11 cellular contexts compared by ENCODE assay signal in genomic region chr2:68411397-68412126, GRCh38. TPM values are rescaled to one million over a fixed set of nuclear protein-coding genes. Genes with fewer than 3 reads are reported as not detected.
DNase-seq lines count a peak whose midpoint lies in the region; ATAC-seq and TF ChIP-seq lines count a peak whose summit lies in the region.
"Had no signal": no experiment of that assay in that cellular context is flagged by ENCODE, and none has a peak within 500 bp of the region (broad histone marks: within the 10 kb centered on the region; RNA-seq: fewer than 3 reads in every experiment).

No MANE protein-coding gene starts in this region.

- peaks cover 4 to 12% (median 8%) of the 10 kb centered on the region in 7 donors for H3K9me3 Mint-ChIP-seq in CD14-positive monocyte

- 0 out of 2 replicates have a peak, but pooled peaks cover 2% of the 10 kb centered on the region for H3K9me3 ChIP-seq in OCI-LY1 (ENCODE audit: low read length)
- no peaks in the 10 kb centered on the region for H3K9me3 ChIP-seq in aorta (ENCODE audit: control insufficient read depth, low read length)
- no peaks in the 10 kb centered on the region for H3K9me3 ChIP-seq in body of pancreas

- no peaks in the 10 kb centered on the region for H3K36me3 ChIP-seq in OCI-LY1 (ENCODE audit: insufficient read depth, low read length)
- H3K36me3 ChIP-seq in aorta (ENCODE audit: control insufficient read depth in 1 of 2, insufficient read depth in 2 of 2, low read length in 1 of 2): no peaks in the 10 kb centered on the region
- no peaks in the 10 kb centered on the region for H3K36me3 ChIP-seq in body of pancreas (replicated peaks in 1 of 2; ENCODE audit: insufficient read depth in 1 of 2, low read depth in 2 of 2)

- H3K27ac Mint-ChIP-seq in CD14-positive monocyte: peak overlapping the region; percentile 72 to 90 (median 84)
- H3K27ac Mint-ChIP-seq: nephron progenitor cell had no signal

- no peak overlapping the region for H2AFZ ChIP-seq in OCI-LY1 (ENCODE audit: low read length)

- H3K9ac ChIP-seq in OCI-LY1 (ENCODE audit: low read length): 0 out of 2 replicates have a peak overlapping the region, but pooled peaks have one; percentile 10

- peak overlapping the region; percentile 66 for H3K4me3 Mint-ChIP-seq in CD14-positive monocyte
- H3K4me3 Mint-ChIP-seq: nephron progenitor cell had no signal

- peak overlapping the region; percentile 18 for H3K4me2 ChIP-seq in OCI-LY1 (ENCODE audit: low read length)

- H3K4me1 ChIP-seq in OCI-LY1 (ENCODE audit: insufficient read depth, low read length, severe bottlenecking): peaks cover 18% of the 10 kb centered on the region
- H3K4me1 ChIP-seq in aorta (ENCODE audit: control insufficient read depth in 1 of 2, insufficient read depth in 2 of 2, low read length in 2 of 2): no peaks in the 10 kb centered on the region
- H3K4me1 ChIP-seq in body of pancreas: no peaks in the 10 kb centered on the region

- H3K4me3 ChIP-seq in OCI-LY1 (ENCODE audit: low read depth, low read length, poor library complexity, severe bottlenecking) (no peak overlapping the region), aorta (ENCODE audit: low read length in 2 of 2) (no peak overlapping the region), body of pancreas (no peak overlapping the region)

- 63 to 64% methylated on average over 4 of the region's 4 CpGs for WGBS in aorta, 2 donors
- 51 to 72% methylated on average over 4 of the region's 4 CpGs for WGBS in body of pancreas, 2 donors

- ATAC-seq in GM19372 (IDR thresholded peaks at IDR 0.05; ENCODE audit: low read depth, unreplicated experiment) (peak; percentile 92), HG03066 (IDR thresholded peaks at IDR 0.05; ENCODE audit: low read depth, unreplicated experiment) (peak; percentile 93), aorta (ENCODE audit: low FRiP score) (no peak), body of pancreas (no peak)

- no peaks in the 10 kb centered on the region for H3F3A ChIP-seq in OCI-LY1 (ENCODE audit: insufficient read depth, low read length)

- no peak for TF ChIP-seq POLR2A in body of pancreas (IDR thresholded peaks at IDR 0.05)

- no peaks in the 10 kb centered on the region for H3K9me2 ChIP-seq in OCI-LY1 (ENCODE audit: low read depth, low read length)

- peaks cover 32% of the 10 kb centered on the region for H3K4me1 Mint-ChIP-seq in CD14-positive monocyte

- no peaks in the 10 kb centered on the region for H3K79me2 ChIP-seq in OCI-LY1 (ENCODE audit: insufficient read depth, low read length)

- H4K20me1 ChIP-seq in OCI-LY1 (ENCODE audit: insufficient read depth, low read length): no peaks in the 10 kb centered on the region

- H3K27ac ChIP-seq in OCI-LY1 (ENCODE audit: low read depth, low read length, poor library complexity, severe bottlenecking) (peak overlapping the region; percentile 65), aorta (ENCODE audit: low read depth in 1 of 2, low read length in 2 of 2) (no peak overlapping the region), body of pancreas (no peak overlapping the region)
- H3K27ac ChIP-seq: C4-2B had no signal

- peaks cover 3 to 11% of the 10 kb centered on the region in 2 donors for H3K36me3 Mint-ChIP-seq in CD14-positive monocyte

- no peaks in the 10 kb centered on the region for H3K27me3 ChIP-seq in OCI-LY1 (ENCODE audit: insufficient read depth, low read length)
- H3K27me3 ChIP-seq in aorta (ENCODE audit: control insufficient read depth in 1 of 2, insufficient read depth in 2 of 2, low read length in 1 of 2): no peaks in the 10 kb centered on the region
- no peaks in the 10 kb centered on the region for H3K27me3 ChIP-seq in body of pancreas

- TF ChIP-seq CTCF in CD14-positive monocyte (IDR thresholded peaks at IDR 0.05) (no peak), OCI-LY1 (IDR thresholded peaks at IDR 0.05; ENCODE audit: low read length) (no peak), body of pancreas (IDR thresholded peaks at IDR 0.05) (no peak)

- intact Hi-C loops in CD14-positive monocyte (cut with micrococcal nuclease) (no loop called here), aorta (cut with DNase I) (no loop called here), body of pancreas (cut with DNase I) (no loop called here)

- DNase-seq in CD14-positive monocyte (ENCODE audit: low spot score) (no peak), aorta (no peak), body of pancreas (no peak), DMS53 treated with DMSO at 0.1 percent for 48 hours (lab: John Stamatoyannopoulos, UW; ENCODE audit: unreplicated experiment) (no peak)
- DNase-seq in central memory CD4-positive, alpha-beta T cell: no peak
- DNase-seq: nephron progenitor cell had no signal

- no peaks in the 10 kb centered on the region for H3K27me3 Mint-ChIP-seq in CD14-positive monocyte (ENCODE audit: low read depth in 3 of 3)

RNA-seq across cellular contexts. Expression of gene PLEK, which starts 46.5 kb away (rescaled TPM):
- polyA plus RNA-seq in CD14-positive monocyte: 100 to 1,000 TPM; 351 to 403 TPM
- total RNA-seq in aorta: 10 to 100 TPM; 14.6 to 32.9 TPM
- polyA plus RNA-seq in aorta: 10 to 100 TPM in 1 of 2 donors, 1 to 10 TPM in 1; 3.3 to 12.3 TPM
- 1 to 10 TPM; 1.8 to 3.0 TPM for total RNA-seq in body of pancreas
- total RNA-seq: fibroblast of lung had no signal
- polyA plus RNA-seq: fibroblast of lung had no signal

RNA-seq across cellular contexts. Expression of gene FBXO48, which starts 55.5 kb away (rescaled TPM):
- under 1 TPM; 0.08 to 0.31 TPM for polyA plus RNA-seq in CD14-positive monocyte
- 1 to 10 TPM; 1.0 to 1.5 TPM for total RNA-seq in aorta
- polyA plus RNA-seq in aorta: 1 to 10 TPM in 1 of 2 donors, under 1 TPM in 1; 0.43 to 1.1 TPM
- total RNA-seq in body of pancreas: 1 to 10 TPM in 1 of 2 donors, under 1 TPM in 1; 0.78 to 3.0 TPM

RNA-seq across cellular contexts. Expression of gene APLF, which starts 55.8 kb away (rescaled TPM):
- polyA plus RNA-seq in CD14-positive monocyte (1 to 10 TPM; 1.2 to 1.8 TPM), aorta (1 to 10 TPM; 1.3 TPM)
- total RNA-seq in aorta (1 to 10 TPM; 7.9 to 8.7 TPM), body of pancreas (1 to 10 TPM; 3.9 to 4.0 TPM)

Comparison
In these comparisons a context has a peak if more than half of its experiments do, and no peak if none do; other contexts are left out.
1. ATAC-seq: peak in GM19372 (single experiment) and HG03066 (single experiment); none in aorta (single experiment) and body of pancreas (single experiment).